Comparison of ENCODE assay signal across 1 cellular context in genomic region chr2:230691005-230691647, GRCh38.
TF ChIP-seq lines count a peak whose summit lies in the region.

No MANE protein-coding gene starts in this region.

TF ChIP-seq in HepG2, 621 proteins besides CTCF, POLR2A, EP300 and RAD21:
- TF ChIP-seq FOSL2 (CRISPR knock-in tag; IDR thresholded peaks at IDR 0.05) = 0 out of 2 replicates have a peak, but pooled peaks have one; percentile 31
- TF ChIP-seq CREB1 (IDR thresholded peaks at IDR 0.05) = 0 out of 2 replicates have a peak, but pooled peaks have one; percentile 31
- TF ChIP-seq CREB1 (CRISPR knock-in tag; IDR thresholded peaks at IDR 0.05) = no peak
- TF ChIP-seq ATM (IDR thresholded peaks at IDR 0.05; ENCODE audit: borderline replicate concordance) = no peak
- no peak for TF ChIP-seq ZSCAN29 (CRISPR knock-in tag; conservative IDR thresholded peaks at IDR 0.05)
- TF ChIP-seq YY1 (IDR thresholded peaks at IDR 0.05; ENCODE audit: insufficient read depth, insufficient replicate concordance, low read depth, low read length) = no peak
- no peak for TF ChIP-seq XRCC5 (optimal IDR thresholded peaks at IDR 0.05; ENCODE audit: low read length)
- no peak for TF ChIP-seq ARNTL (CRISPR knock-in tag; IDR thresholded peaks at IDR 0.05)
- TF ChIP-seq ATF7 (IDR thresholded peaks at IDR 0.05) = peak; percentile 95
- TF ChIP-seq ATF7 (CRISPR knock-in tag; IDR thresholded peaks at IDR 0.05) = no peak
- no peak for TF ChIP-seq ZNF629 (CRISPR knock-in tag; conservative IDR thresholded peaks at IDR 0.05)
- TF ChIP-seq, protein P1, sequence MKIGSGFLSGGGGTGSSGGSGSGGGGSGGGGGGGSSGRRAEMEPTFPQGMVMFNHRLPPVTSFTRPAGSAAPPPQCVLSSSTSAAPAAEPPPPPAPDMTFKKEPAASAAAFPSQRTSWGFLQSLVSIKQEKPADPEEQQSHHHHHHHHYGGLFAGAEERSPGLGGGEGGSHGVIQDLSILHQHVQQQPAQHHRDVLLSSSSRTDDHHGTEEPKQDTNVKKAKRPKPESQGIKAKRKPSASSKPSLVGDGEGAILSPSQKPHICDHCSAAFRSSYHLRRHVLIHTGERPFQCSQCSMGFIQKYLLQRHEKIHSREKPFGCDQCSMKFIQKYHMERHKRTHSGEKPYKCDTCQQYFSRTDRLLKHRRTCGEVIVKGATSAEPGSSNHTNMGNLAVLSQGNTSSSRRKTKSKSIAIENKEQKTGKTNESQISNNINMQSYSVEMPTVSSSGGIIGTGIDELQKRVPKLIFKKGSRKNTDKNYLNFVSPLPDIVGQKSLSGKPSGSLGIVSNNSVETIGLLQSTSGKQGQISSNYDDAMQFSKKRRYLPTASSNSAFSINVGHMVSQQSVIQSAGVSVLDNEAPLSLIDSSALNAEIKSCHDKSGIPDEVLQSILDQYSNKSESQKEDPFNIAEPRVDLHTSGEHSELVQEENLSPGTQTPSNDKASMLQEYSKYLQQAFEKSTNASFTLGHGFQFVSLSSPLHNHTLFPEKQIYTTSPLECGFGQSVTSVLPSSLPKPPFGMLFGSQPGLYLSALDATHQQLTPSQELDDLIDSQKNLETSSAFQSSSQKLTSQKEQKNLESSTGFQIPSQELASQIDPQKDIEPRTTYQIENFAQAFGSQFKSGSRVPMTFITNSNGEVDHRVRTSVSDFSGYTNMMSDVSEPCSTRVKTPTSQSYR (CRISPR knock-in tag; IDR thresholded peaks at IDR 0.05; ENCODE audit: borderline replicate concordance) = 0 out of 2 replicates have a peak, but pooled peaks have one; percentile 39
- TF ChIP-seq ZNF570 (CRISPR knock-in tag; IDR thresholded peaks at IDR 0.05; ENCODE audit: borderline replicate concordance) = no peak
- no peak for TF ChIP-seq ZNF430 (CRISPR knock-in tag; IDR thresholded peaks at IDR 0.05)
- TF ChIP-seq ZNF83 (CRISPR knock-in tag; IDR thresholded peaks at IDR 0.05; ENCODE audit: borderline replicate concordance) = no peak
- no peak for TF ChIP-seq ZNF367 (CRISPR knock-in tag; IDR thresholded peaks at IDR 0.05; ENCODE audit: borderline replicate concordance)
- TF ChIP-seq REXO4 (CRISPR knock-in tag; IDR thresholded peaks at IDR 0.05; ENCODE audit: borderline replicate concordance) = no peak
- TF ChIP-seq, protein P2, sequence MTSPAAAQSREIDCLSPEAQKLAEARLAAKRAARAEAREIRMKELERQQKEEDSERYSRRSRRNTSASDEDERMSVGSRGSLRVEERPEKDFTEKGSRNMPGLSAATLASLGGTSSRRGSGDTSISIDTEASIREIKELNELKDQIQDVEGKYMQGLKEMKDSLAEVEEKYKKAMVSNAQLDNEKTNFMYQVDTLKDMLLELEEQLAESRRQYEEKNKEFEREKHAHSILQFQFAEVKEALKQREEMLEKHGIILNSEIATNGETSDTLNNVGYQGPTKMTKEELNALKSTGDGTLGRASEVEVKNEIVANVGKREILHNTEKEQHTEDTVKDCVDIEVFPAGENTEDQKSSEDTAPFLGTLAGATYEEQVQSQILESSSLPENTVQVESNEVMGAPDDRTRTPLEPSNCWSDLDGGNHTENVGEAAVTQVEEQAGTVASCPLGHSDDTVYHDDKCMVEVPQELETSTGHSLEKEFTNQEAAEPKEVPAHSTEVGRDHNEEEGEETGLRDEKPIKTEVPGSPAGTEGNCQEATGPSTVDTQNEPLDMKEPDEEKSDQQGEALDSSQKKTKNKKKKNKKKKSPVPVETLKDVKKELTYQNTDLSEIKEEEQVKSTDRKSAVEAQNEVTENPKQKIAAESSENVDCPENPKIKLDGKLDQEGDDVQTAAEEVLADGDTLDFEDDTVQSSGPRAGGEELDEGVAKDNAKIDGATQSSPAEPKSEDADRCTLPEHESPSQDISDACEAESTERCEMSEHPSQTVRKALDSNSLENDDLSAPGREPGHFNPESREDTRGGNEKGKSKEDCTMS (CRISPR knock-in tag; conservative IDR thresholded peaks at IDR 0.05) = no peak
- TF ChIP-seq TEAD3 (CRISPR knock-in tag; optimal IDR thresholded peaks at IDR 0.05; ENCODE audit: borderline replicate concordance) = peak; percentile 27
- no peak for TF ChIP-seq ZNF503 (CRISPR knock-in tag; IDR thresholded peaks at IDR 0.05)
- no peak for TF ChIP-seq MNT (IDR thresholded peaks at IDR 0.05)
- TF ChIP-seq ARNT2 (CRISPR knock-in tag; IDR thresholded peaks at IDR 0.05; ENCODE audit: low read depth) = no peak
- TF ChIP-seq, protein P3, sequence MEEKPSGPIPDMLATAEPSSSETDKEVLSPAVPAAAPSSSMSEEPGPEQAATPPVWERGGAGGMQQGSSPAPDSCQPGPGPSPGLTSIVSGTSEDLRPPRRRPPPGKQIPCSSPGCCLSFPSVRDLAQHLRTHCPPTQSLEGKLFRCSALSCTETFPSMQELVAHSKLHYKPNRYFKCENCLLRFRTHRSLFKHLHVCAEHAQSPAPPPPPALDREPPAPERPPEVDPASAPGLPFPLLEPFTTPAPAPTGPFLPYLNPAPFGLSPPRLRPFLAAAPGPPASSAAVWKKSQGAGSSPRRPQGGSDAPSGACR (CRISPR knock-in tag; IDR thresholded peaks at IDR 0.05) = no peak
- TF ChIP-seq RNF2 (conservative IDR thresholded peaks at IDR 0.05; ENCODE audit: low read depth) = no peak
- no peak for TF ChIP-seq SRF (IDR thresholded peaks at IDR 0.05; ENCODE audit: low read depth, low read length)
- 0 out of 2 replicates have a peak, but pooled peaks have one; percentile 65 for TF ChIP-seq JUN (CRISPR knock-in tag; IDR thresholded peaks at IDR 0.05)
- TF ChIP-seq, protein P4, sequence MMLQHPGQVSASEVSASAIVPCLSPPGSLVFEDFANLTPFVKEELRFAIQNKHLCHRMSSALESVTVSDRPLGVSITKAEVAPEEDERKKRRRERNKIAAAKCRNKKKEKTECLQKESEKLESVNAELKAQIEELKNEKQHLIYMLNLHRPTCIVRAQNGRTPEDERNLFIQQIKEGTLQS (CRISPR knock-in tag; IDR thresholded peaks at IDR 0.05) = peak; percentile 62; the same call in 1 of the 2 replicates
- no peak for TF ChIP-seq NFIB (CRISPR knock-in tag; IDR thresholded peaks at IDR 0.05; ENCODE audit: borderline replicate concordance)
